16 cellular contexts compared by ENCODE assay signal in the genomic region with DNA sequence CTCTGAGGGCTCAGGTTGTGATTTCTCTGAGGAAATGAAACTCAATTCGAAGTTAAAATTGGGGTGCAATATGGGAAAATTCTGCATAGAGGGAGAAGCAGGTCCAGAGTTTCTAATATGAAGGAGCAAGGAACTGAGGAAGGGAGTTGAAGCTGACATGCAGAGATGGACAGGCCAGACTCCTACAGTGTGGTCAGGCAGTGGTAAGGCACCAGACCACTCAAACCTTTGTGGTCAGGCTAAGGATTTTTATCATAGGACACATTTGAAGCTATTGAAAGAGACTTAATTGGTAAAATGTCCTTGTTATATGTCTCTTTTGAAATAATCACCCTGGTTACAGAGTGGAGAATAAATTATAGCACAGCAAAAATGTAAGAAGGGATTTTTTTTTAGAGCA.
DNase-seq lines count a peak whose midpoint lies in the region; ATAC-seq and TF ChIP-seq lines count a peak whose summit lies in the region.
"Had no signal": no experiment of that assay in that cellular context is flagged by ENCODE, and none has a peak within 500 bp of the region (broad histone marks: within the 10 kb centered on the region; RNA-seq: fewer than 3 reads in every experiment).

No MANE protein-coding gene starts in this region.

- CTCF ChIA-PET in naive thymus-derived CD4-positive, alpha-beta T cell (lab: Charles Lee): no interaction called here

- H3K4me3 ChIP-seq in astrocyte of the cerebellum (ENCODE audit: low read depth, low read length) (no peak overlapping the region), osteoblast (ENCODE audit: insufficient read depth, low read length) (no peak overlapping the region)
- H3K4me3 ChIP-seq in naive thymus-derived CD4-positive, alpha-beta T cell (ENCODE audit: low read length): no peak overlapping the region

- H3K27me3 ChIP-seq in osteoblast (ENCODE audit: insufficient read depth, low read length): no peaks in the 10 kb centered on the region
- no peaks in the 10 kb centered on the region for H3K27me3 ChIP-seq in naive thymus-derived CD4-positive, alpha-beta T cell (ENCODE audit: control insufficient read depth in 2 of 2, insufficient read depth in 2 of 2, low read length in 2 of 2)

- DNase-seq in CMK (ENCODE audit: low read depth): peak; percentile 45
- DNase-seq in OCI-M1 (lab: John Stamatoyannopoulos, UW): peak; percentile 66
- DNase-seq in astrocyte of the cerebellum (ENCODE audit: low read depth): peak; percentile 4
- DNase-seq in osteoblast (ENCODE audit: insufficient read length, low spot score, missing footprints): no peak
- no peak for DNase-seq in naive thymus-derived CD4-positive, alpha-beta T cell
- DNase-seq in NCI-H1436 treated with DMSO at 0.1 percent for 48 hours (lab: John Stamatoyannopoulos, UW): no peak
- no peak for DNase-seq in NCI-H526 (lab: John Stamatoyannopoulos, UW)
- DNase-seq in globus pallidus (ENCODE audit: low spot score): no peak
- DNase-seq: C1 segment of cervical spinal cord; CD4-positive, alpha-beta T cell; DMS79; EL; GOT3; H9 had no signal

- H3K9me3 Mint-ChIP-seq in naive thymus-derived CD4-positive, alpha-beta T cell: peaks cover 0 to 41% (median 8%) of the 10 kb centered on the region in 11 donors
- H3K9me3 Mint-ChIP-seq: H9 had no signal

- no peaks in the 10 kb centered on the region for H3K27me3 Mint-ChIP-seq in naive thymus-derived CD4-positive, alpha-beta T cell
- H3K27me3 Mint-ChIP-seq: B cell; CD4-positive, alpha-beta T cell had no signal

- no peaks in the 10 kb centered on the region for H3K9me3 ChIP-seq in osteoblast (ENCODE audit: low read depth, low read length)
- H3K9me3 ChIP-seq in naive thymus-derived CD4-positive, alpha-beta T cell (ENCODE audit: control insufficient read depth in 2 of 3, low read length in 3 of 3): no peaks in the 10 kb centered on the region

- H3K36me3 ChIP-seq in osteoblast (ENCODE audit: insufficient read depth, low read length): no peaks in the 10 kb centered on the region
- no peaks in the 10 kb centered on the region for H3K36me3 ChIP-seq in naive thymus-derived CD4-positive, alpha-beta T cell (ENCODE audit: control insufficient read depth in 2 of 3, insufficient read depth in 3 of 3, low read length in 3 of 3)

- POLR2A ChIA-PET in naive thymus-derived CD4-positive, alpha-beta T cell (lab: Charles Lee): no interaction called here

- no peaks in the 10 kb centered on the region for H3K4me1 Mint-ChIP-seq in naive thymus-derived CD4-positive, alpha-beta T cell
- H3K4me1 Mint-ChIP-seq: B cell had no signal

- intact Hi-C loops in naive thymus-derived CD4-positive, alpha-beta T cell (cut with micrococcal nuclease): no loop called here

- H3K4me1 ChIP-seq in osteoblast (ENCODE audit: insufficient read depth, low read length): no peaks in the 10 kb centered on the region
- no peaks in the 10 kb centered on the region for H3K4me1 ChIP-seq in naive thymus-derived CD4-positive, alpha-beta T cell (ENCODE audit: control insufficient read depth in 2 of 2, insufficient read depth in 2 of 2, low read length in 2 of 2)

- peak overlapping the region; percentile 47 for H2AFZ ChIP-seq in osteoblast (ENCODE audit: low read length)

- no peaks in the 10 kb centered on the region for H3K79me2 ChIP-seq in osteoblast (ENCODE audit: insufficient read depth, low read length)

- in situ Hi-C loops in astrocyte of the cerebellum (cut with HindIII; ENCODE audit: low sequenced_read_pairs): no loop called here

- no peaks in the 10 kb centered on the region for H4K20me1 ChIP-seq in osteoblast (ENCODE audit: insufficient read depth, low read length)

- H3K4me2 ChIP-seq in osteoblast (ENCODE audit: insufficient read depth, low read length): no peak overlapping the region

- H3K4me3 Mint-ChIP-seq in naive thymus-derived CD4-positive, alpha-beta T cell: no peak overlapping the region
- H3K4me3 Mint-ChIP-seq: B cell; CD4-positive, alpha-beta T cell; H9 had no signal

- no peak overlapping the region for H3K27ac Mint-ChIP-seq in naive thymus-derived CD4-positive, alpha-beta T cell
- H3K27ac Mint-ChIP-seq: B cell; CD4-positive, alpha-beta T cell; H9 had no signal

- no peaks in the 10 kb centered on the region for H3K36me3 Mint-ChIP-seq in naive thymus-derived CD4-positive, alpha-beta T cell

- H3K27ac ChIP-seq in osteoblast (ENCODE audit: low read depth, low read length): no peak overlapping the region
- H3K27ac ChIP-seq in naive thymus-derived CD4-positive, alpha-beta T cell (ENCODE audit: low read depth, low read length): no peak overlapping the region
- H3K27ac ChIP-seq: HL-60 had no signal

- TF ChIP-seq CTCF in astrocyte of the cerebellum (IDR thresholded peaks at IDR 0.05; ENCODE audit: low read depth, low read length, missing control alignments) (no peak), osteoblast (IDR thresholded peaks at IDR 0.05; ENCODE audit: extremely low read depth, low read depth, low read length) (no peak)

- ATAC-seq in naive thymus-derived CD4-positive, alpha-beta T cell: no peak

Comparison
In these comparisons a context has a peak if more than half of its experiments do, and no peak if none do; other contexts are left out.
1. DNase-seq: peak in CMK (single experiment), OCI-M1 (single experiment) and astrocyte of the cerebellum (single experiment); none in osteoblast (single experiment), naive thymus-derived CD4-positive, alpha-beta T cell (0 of 9), NCI-H1436 treated with DMSO at 0.1 percent for 48 hours (single experiment), NCI-H526 (0 of 2) and globus pallidus (single experiment).